Comparison of ENCODE assay signal across 14 cellular contexts in the genomic region with DNA sequence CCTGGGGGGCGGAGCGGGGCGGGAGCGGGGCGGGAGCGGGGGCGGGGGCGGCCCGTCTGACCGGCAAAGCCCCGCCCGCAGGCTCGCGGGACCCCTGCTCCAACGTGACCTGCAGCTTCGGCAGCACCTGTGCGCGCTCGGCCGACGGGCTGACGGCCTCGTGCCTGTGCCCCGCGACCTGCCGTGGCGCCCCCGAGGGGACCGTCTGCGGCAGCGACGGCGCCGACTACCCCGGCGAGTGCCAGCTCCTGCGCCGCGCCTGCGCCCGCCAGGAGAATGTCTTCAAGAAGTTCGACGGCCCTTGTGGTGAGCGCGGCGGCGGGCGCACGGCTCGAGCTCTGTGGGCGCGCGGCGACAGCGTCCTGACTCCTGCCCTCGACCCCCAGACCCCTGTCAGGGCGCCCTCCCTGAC. TPM values are rescaled to one million over a fixed set of nuclear protein-coding genes. Genes with fewer than 3 reads are reported as not detected.
DNase-seq lines count a peak whose midpoint lies in the region; ATAC-seq and TF ChIP-seq lines count a peak whose summit lies in the region.
"Had no signal": no experiment of that assay in that cellular context is flagged by ENCODE, and none has a peak within 500 bp of the region (broad histone marks: within the 10 kb centered on the region; RNA-seq: fewer than 3 reads in every experiment).

No MANE protein-coding gene starts in this region.

- no peak for TF ChIP-seq POLR2A in GM18505 (IDR thresholded peaks at IDR 0.05; ENCODE audit: borderline replicate concordance, extremely low read depth, insufficient read depth, insufficient read length)

- CTCF ChIA-PET in CD4-positive, alpha-beta T cell (lab: Charles Lee), result interaction anchor here (0.6 to 1.2 kb wide), 4 partner anchors 22 to 251 kb away, joined by 3 to 5 read pairs (median 4); no protein-coding TSS in a partner anchor
- CTCF ChIA-PET in HEK293T (lab: Yijun Ruan, JAX), result no interaction called here

- no peak overlapping the region for H3K4me3 Mint-ChIP-seq in CD4-positive, alpha-beta T cell
- no peak overlapping the region for H3K4me3 Mint-ChIP-seq in T-helper 17 cell

- no peak for TF ChIP-seq CTCF in CD4-positive, alpha-beta T cell (IDR thresholded peaks at IDR 0.05)
- TF ChIP-seq CTCF in BE2C (IDR thresholded peaks at IDR 0.05; ENCODE audit: low read depth, low read length), result no peak

- no CpG with 5 or more reads among the region's 57 CpGs for WGBS in iPS DF 6.9 (ENCODE audit: insufficient coverage, insufficient read length)

- H3K36me3 ChIP-seq in iPS DF 6.9 (ENCODE audit: control insufficient read depth, insufficient read depth, low read length) (peaks cover 38% of the 10 kb centered on the region), BE2C (no peaks in the 10 kb centered on the region)
- H3K36me3 ChIP-seq: neutrophil, right lobe of liver had no signal

- ATAC-seq in CD4-positive, alpha-beta T cell (ENCODE audit: poor library complexity), result peak; percentile 13
- ATAC-seq in GM18505 (IDR thresholded peaks at IDR 0.05; ENCODE audit: unreplicated experiment), result peak; percentile 14
- ATAC-seq in T-helper 17 cell, result peak; percentile 13

- H3K27me3 Mint-ChIP-seq in CD4-positive, alpha-beta T cell, result peaks cover 29% of the 10 kb centered on the region
- H3K27me3 Mint-ChIP-seq in T-helper 17 cell, result peaks cover 15% of the 10 kb centered on the region

- H3K9me3 ChIP-seq in CD4-positive, alpha-beta T cell (ENCODE audit: control insufficient read depth, low read length), result no peaks in the 10 kb centered on the region
- H3K9me3 ChIP-seq in T-helper 17 cell (ENCODE audit: control insufficient read depth, low read length, poor library complexity, severe bottlenecking) (no peaks in the 10 kb centered on the region), iPS DF 6.9 (ENCODE audit: control insufficient read depth, insufficient read depth, low read length) (no peaks in the 10 kb centered on the region), BE2C (no peaks in the 10 kb centered on the region)
- H3K9me3 ChIP-seq: BLaER1, neutrophil, right lobe of liver, tibial artery had no signal

- H3K36me3 Mint-ChIP-seq in CD4-positive, alpha-beta T cell (ENCODE audit: low read depth), result no peaks in the 10 kb centered on the region
- H3K36me3 Mint-ChIP-seq in T-helper 17 cell (ENCODE audit: low read depth), result no peaks in the 10 kb centered on the region

- H3K4me1 Mint-ChIP-seq in CD4-positive, alpha-beta T cell (ENCODE audit: low read depth), result peaks cover 16% of the 10 kb centered on the region
- peaks cover 14% of the 10 kb centered on the region for H3K4me1 Mint-ChIP-seq in T-helper 17 cell

- H3K9me3 Mint-ChIP-seq in CD4-positive, alpha-beta T cell, result no peaks in the 10 kb centered on the region

- H3K4me3 ChIP-seq in iPS DF 6.9 (ENCODE audit: low read length) (peak overlapping the region; percentile 5; the same call in 1 of the 2 replicates), BE2C (ENCODE audit: low read depth, low read length) (no peak overlapping the region)

- intact Hi-C loops in CD4-positive, alpha-beta T cell (cut with DNase I, micrococcal nuclease), result loop anchor here in 1 of 2 experiments (2.0 kb wide), 1 partner anchor 28 kb away; no protein-coding TSS in a partner anchor

- H3K27me3 ChIP-seq in CD4-positive, alpha-beta T cell (ENCODE audit: control insufficient read depth, insufficient read depth, low read length), result peaks cover 16% of the 10 kb centered on the region
- H3K27me3 ChIP-seq in iPS DF 6.9 (ENCODE audit: control insufficient read depth, insufficient read depth, low read length), result no peaks in the 10 kb centered on the region
- H3K27me3 ChIP-seq in BE2C, result peaks cover 25% of the 10 kb centered on the region
- H3K27me3 ChIP-seq: foreskin keratinocyte, right lobe of liver had no signal

- H3K27ac ChIP-seq in CD4-positive, alpha-beta T cell (ENCODE audit: low read depth, low read length), result no peak overlapping the region
- H3K27ac ChIP-seq in iPS DF 6.9 (ENCODE audit: low read length), result no peak overlapping the region
- H3K27ac ChIP-seq: foreskin keratinocyte, neutrophil, right lobe of liver had no signal

- no peak overlapping the region for H3K27ac Mint-ChIP-seq in CD4-positive, alpha-beta T cell
- H3K27ac Mint-ChIP-seq in T-helper 17 cell, result no peak overlapping the region

- H3K4me1 ChIP-seq in iPS DF 6.9 (ENCODE audit: control insufficient read depth, insufficient read depth, low read length) (peaks cover 2% of the 10 kb centered on the region), BE2C (peaks cover 14% of the 10 kb centered on the region)
- H3K4me1 ChIP-seq: foreskin keratinocyte had no signal

- peak in 1 of 10 experiments; percentile 28 for DNase-seq in CD4-positive, alpha-beta T cell
- no peak for DNase-seq in T-helper 17 cell
- no peak for DNase-seq in iPS DF 6.9 (ENCODE audit: low read depth, low spot score)
- DNase-seq in HEK293T (ENCODE audit: extremely low spot score), result no peak
- no peak for DNase-seq in HT-29 (ENCODE audit: low spot score)
- DNase-seq in BE2C, result no peak
- no peak for DNase-seq in DMS153 (lab: John Stamatoyannopoulos, UW)
- DNase-seq: NCI-H1092 had no signal

- POLR2A ChIA-PET in CD4-positive, alpha-beta T cell (lab: Charles Lee), result interaction anchor here (0.7 to 2.1 kb wide), 4 partner anchors 19 to 57 kb away, joined by 3 to 12 read pairs (median 5); a partner anchor contains a TSS
- POLR2A ChIA-PET in HEK293T (lab: Yijun Ruan, JAX), result no interaction called here

TF ChIP-seq in HEK293T, 16 proteins besides CTCF, POLR2A, EP300 and RAD21:
- TF ChIP-seq, protein P1, sequence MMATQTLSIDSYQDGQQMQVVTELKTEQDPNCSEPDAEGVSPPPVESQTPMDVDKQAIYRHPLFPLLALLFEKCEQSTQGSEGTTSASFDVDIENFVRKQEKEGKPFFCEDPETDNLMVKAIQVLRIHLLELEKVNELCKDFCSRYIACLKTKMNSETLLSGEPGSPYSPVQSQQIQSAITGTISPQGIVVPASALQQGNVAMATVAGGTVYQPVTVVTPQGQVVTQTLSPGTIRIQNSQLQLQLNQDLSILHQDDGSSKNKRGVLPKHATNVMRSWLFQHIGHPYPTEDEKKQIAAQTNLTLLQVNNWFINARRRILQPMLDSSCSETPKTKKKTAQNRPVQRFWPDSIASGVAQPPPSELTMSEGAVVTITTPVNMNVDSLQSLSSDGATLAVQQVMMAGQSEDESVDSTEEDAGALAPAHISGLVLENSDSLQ (IDR thresholded peaks at IDR 0.05), result no peak
- TF ChIP-seq FOXM1 (IDR thresholded peaks at IDR 0.05; ENCODE audit: borderline replicate concordance), result no peak
- no peak for TF ChIP-seq ELF4 (IDR thresholded peaks at IDR 0.05)
- no peak for TF ChIP-seq NFRKB (IDR thresholded peaks at IDR 0.05)
- no peak for TF ChIP-seq CTBP1 (IDR thresholded peaks at IDR 0.05; ENCODE audit: borderline replicate concordance)
- TF ChIP-seq HDGF (IDR thresholded peaks at IDR 0.05; ENCODE audit: borderline replicate concordance), result no peak
- TF ChIP-seq TARDBP (IDR thresholded peaks at IDR 0.05), result no peak
- TF ChIP-seq SP1 (IDR thresholded peaks at IDR 0.05), result no peak
- TF ChIP-seq LEF1 (IDR thresholded peaks at IDR 0.05; ENCODE audit: borderline replicate concordance), result no peak
- no peak for TF ChIP-seq L3MBTL2 (conservative IDR thresholded peaks at IDR 0.05)
- TF ChIP-seq ZNF384 (IDR thresholded peaks at IDR 0.05), result no peak
- no peak for TF ChIP-seq BHLHE40 (IDR thresholded peaks at IDR 0.05; ENCODE audit: borderline replicate concordance)
- no peak for TF ChIP-seq FOXK2 (IDR thresholded peaks at IDR 0.05)
- TF ChIP-seq FOXA1 (IDR thresholded peaks at IDR 0.05), result no peak
- TF ChIP-seq SUZ12 (IDR thresholded peaks at IDR 0.05), result no peak
- no peak for TF ChIP-seq ARNT (IDR thresholded peaks at IDR 0.05)

RNA-seq across cellular contexts. Expression of a gene that starts 21.2 kb away (rescaled TPM):
- total RNA-seq in CD4-positive, alpha-beta T cell, result 1 to 10 TPM; 1.5 to 2.0 TPM
- total RNA-seq in T-helper 17 cell, result 1 to 10 TPM; 1.2 to 1.4 TPM
- total RNA-seq in HT-29 (2014; rRNA removed; shearing (Covaris generic)), result 683 and 894 TPM in 2 replicates
- polyA plus RNA-seq in BE2C (2012; ENCODE audit: insufficient read depth, insufficient read length, low read depth), result 58.7 TPM

RNA-seq across cellular contexts. Expression of a gene that starts 27.8 kb away (rescaled TPM):
- total RNA-seq in CD4-positive, alpha-beta T cell, result 10 to 100 TPM; 38.0 to 38.9 TPM
- total RNA-seq in T-helper 17 cell, result 10 to 100 TPM; 19.5 to 52.1 TPM
- 706 and 895 TPM in 2 replicates for total RNA-seq in HT-29 (2014; rRNA removed; shearing (Covaris generic))
- polyA plus RNA-seq in BE2C (2012; ENCODE audit: insufficient read depth, insufficient read length, low read depth), result 33.8 TPM

RNA-seq across cellular contexts. Expression of a gene that starts 33.0 kb away (rescaled TPM):
- not detected for total RNA-seq in CD4-positive, alpha-beta T cell
- not detected for total RNA-seq in T-helper 17 cell
- 16.2 and 16.5 TPM in 2 replicates for total RNA-seq in HT-29 (2014; rRNA removed; shearing (Covaris generic))
- polyA plus RNA-seq in BE2C (2012; ENCODE audit: insufficient read depth, insufficient read length, low read depth), result not detected
- total RNA-seq: right lobe of liver had no signal

RNA-seq across cellular contexts. Expression of a gene that starts 41.2 kb away (rescaled TPM):
- total RNA-seq in CD4-positive, alpha-beta T cell, result 10 to 100 TPM; 29.0 to 30.9 TPM
- 10 to 100 TPM in 1 of 2 donors, 1 to 10 TPM in 1; 9.6 to 10.5 TPM for total RNA-seq in T-helper 17 cell
- total RNA-seq in HT-29 (2014; rRNA removed; shearing (Covaris generic)), result 110 and 139 TPM in 2 replicates
- 0.99 TPM for polyA plus RNA-seq in BE2C (2012; ENCODE audit: insufficient read depth, insufficient read length, low read depth)

RNA-seq across cellular contexts. Expression of a gene that starts 59.2 kb away (rescaled TPM):
- total RNA-seq in CD4-positive, alpha-beta T cell, result not detected
- total RNA-seq in T-helper 17 cell, result not detected
- 0.03 TPM in 1 of 2 replicates, not detected in the other for total RNA-seq in HT-29 (2014; rRNA removed; shearing (Covaris generic))
- not detected for polyA plus RNA-seq in BE2C (2012; ENCODE audit: insufficient read depth, insufficient read length, low read depth)
- total RNA-seq: foreskin keratinocyte had no signal
- polyA plus RNA-seq: foreskin keratinocyte had no signal

Comparison
In these comparisons a context has a peak if more than half of its experiments do, and no peak if none do; other contexts are left out.
1. RNA of a gene that starts 21.2 kb away (total RNA-seq): 683 to 894 TPM in HT-29; 1.5 to 2.0 TPM in CD4-positive, alpha-beta T cell and 1.2 to 1.4 TPM in T-helper 17 cell; every median in the first group is over 100 times any median in the second.
2. RNA of a gene that starts 27.8 kb away (total RNA-seq): 706 to 895 TPM in HT-29; 19.5 to 52.1 TPM in T-helper 17 cell and 38.0 to 38.9 TPM in CD4-positive, alpha-beta T cell; every median in the first group is over 10 times any median in the second.
3. RNA of a gene that starts 33.0 kb away (total RNA-seq): 16.2 to 16.5 TPM in HT-29; not detected in T-helper 17 cell and not detected in CD4-positive, alpha-beta T cell; every median in the first group is over 10 times any median in the second.
4. Peak in every context shown above with its lines, with median percentiles within 50 percentile points of each other: ATAC-seq.